In the genomic region with DNA sequence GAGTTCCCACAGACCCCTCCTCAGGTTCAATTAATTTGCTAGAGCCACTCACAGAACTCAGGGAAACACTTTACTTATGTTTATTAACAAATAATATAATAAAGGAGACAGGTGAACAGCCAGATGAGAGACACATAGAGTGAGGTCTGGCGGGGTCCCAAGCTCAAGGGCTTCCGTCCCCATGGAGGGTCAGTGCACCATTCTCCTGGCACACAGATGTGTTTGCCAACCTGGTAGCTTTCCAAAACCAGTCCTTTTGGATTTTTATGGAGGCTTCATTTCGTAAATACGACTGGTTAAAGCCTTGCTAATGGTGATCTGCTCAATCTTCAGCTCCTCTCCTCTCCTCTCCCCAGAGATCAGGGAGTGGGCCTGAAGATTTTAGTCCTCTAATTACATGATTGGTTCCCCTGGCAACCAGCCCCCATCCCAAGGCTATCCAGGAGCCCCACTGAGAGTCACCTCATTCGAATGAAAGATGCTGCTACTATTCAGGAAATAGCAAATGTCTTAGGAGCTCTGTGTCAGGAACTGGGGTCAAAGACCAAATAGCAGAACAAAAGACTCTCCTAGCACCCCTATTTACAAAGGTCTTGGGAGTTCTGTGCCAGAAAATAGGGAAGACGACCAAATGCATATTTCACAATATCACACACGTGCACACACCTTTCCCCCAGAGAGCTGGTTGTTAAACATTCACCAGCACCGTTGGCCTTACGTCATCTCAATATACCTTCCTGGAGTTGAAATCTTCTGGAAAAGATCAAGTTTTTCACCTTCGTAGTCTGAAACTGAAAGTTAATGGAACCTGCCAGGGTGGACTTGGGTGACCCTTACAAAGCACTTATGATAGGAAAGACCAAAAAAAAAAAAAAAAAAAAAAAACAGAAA, we compare ENCODE assay signal across 1 cellular context.
A peak's percentile ranks its signal among the peaks of the same experiment; 100 is the strongest.
TF ChIP-seq lines count a peak whose summit lies in the region.

No MANE protein-coding gene starts in this region.

TF ChIP-seq in HepG2, 621 proteins besides CTCF, POLR2A, EP300 and RAD21 (continued from another document and continues in another):
- TF ChIP-seq, protein P1, sequence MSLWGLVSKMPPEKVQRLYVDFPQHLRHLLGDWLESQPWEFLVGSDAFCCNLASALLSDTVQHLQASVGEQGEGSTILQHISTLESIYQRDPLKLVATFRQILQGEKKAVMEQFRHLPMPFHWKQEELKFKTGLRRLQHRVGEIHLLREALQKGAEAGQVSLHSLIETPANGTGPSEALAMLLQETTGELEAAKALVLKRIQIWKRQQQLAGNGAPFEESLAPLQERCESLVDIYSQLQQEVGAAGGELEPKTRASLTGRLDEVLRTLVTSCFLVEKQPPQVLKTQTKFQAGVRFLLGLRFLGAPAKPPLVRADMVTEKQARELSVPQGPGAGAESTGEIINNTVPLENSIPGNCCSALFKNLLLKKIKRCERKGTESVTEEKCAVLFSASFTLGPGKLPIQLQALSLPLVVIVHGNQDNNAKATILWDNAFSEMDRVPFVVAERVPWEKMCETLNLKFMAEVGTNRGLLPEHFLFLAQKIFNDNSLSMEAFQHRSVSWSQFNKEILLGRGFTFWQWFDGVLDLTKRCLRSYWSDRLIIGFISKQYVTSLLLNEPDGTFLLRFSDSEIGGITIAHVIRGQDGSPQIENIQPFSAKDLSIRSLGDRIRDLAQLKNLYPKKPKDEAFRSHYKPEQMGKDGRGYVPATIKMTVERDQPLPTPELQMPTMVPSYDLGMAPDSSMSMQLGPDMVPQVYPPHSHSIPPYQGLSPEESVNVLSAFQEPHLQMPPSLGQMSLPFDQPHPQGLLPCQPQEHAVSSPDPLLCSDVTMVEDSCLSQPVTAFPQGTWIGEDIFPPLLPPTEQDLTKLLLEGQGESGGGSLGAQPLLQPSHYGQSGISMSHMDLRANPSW (CRISPR knock-in tag; IDR thresholded peaks at IDR 0.05; ENCODE audit: borderline replicate concordance): no peak
- TF ChIP-seq, protein P2, sequence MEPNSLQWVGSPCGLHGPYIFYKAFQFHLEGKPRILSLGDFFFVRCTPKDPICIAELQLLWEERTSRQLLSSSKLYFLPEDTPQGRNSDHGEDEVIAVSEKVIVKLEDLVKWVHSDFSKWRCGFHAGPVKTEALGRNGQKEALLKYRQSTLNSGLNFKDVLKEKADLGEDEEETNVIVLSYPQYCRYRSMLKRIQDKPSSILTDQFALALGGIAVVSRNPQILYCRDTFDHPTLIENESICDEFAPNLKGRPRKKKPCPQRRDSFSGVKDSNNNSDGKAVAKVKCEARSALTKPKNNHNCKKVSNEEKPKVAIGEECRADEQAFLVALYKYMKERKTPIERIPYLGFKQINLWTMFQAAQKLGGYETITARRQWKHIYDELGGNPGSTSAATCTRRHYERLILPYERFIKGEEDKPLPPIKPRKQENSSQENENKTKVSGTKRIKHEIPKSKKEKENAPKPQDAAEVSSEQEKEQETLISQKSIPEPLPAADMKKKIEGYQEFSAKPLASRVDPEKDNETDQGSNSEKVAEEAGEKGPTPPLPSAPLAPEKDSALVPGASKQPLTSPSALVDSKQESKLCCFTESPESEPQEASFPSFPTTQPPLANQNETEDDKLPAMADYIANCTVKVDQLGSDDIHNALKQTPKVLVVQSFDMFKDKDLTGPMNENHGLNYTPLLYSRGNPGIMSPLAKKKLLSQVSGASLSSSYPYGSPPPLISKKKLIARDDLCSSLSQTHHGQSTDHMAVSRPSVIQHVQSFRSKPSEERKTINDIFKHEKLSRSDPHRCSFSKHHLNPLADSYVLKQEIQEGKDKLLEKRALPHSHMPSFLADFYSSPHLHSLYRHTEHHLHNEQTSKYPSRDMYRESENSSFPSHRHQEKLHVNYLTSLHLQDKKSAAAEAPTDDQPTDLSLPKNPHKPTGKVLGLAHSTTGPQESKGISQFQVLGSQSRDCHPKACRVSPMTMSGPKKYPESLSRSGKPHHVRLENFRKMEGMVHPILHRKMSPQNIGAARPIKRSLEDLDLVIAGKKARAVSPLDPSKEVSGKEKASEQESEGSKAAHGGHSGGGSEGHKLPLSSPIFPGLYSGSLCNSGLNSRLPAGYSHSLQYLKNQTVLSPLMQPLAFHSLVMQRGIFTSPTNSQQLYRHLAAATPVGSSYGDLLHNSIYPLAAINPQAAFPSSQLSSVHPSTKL (CRISPR knock-in tag; IDR thresholded peaks at IDR 0.05): peak; percentile 64
- TF ChIP-seq RELA (CRISPR knock-in tag; IDR thresholded peaks at IDR 0.05) (no peak), ZKSCAN8 (CRISPR knock-in tag; IDR thresholded peaks at IDR 0.05; ENCODE audit: borderline replicate concordance) (no peak), PAX8 (CRISPR knock-in tag; IDR thresholded peaks at IDR 0.05; ENCODE audit: borderline replicate concordance) (no peak), FOXP1 (IDR thresholded peaks at IDR 0.05) (no peak), FOXP1 (CRISPR knock-in tag; IDR thresholded peaks at IDR 0.05) (peak; percentile 24; the same call in 1 of the 2 replicates), ARNT2 (CRISPR knock-in tag; IDR thresholded peaks at IDR 0.05; ENCODE audit: low read depth) (no peak), ZNF776 (CRISPR knock-in tag; IDR thresholded peaks at IDR 0.05) (no peak), CREB1 (IDR thresholded peaks at IDR 0.05) (peak; percentile 49; the same call in 1 of the 2 replicates), CREB1 (CRISPR knock-in tag; IDR thresholded peaks at IDR 0.05) (peak; percentile 61), XRCC5 (optimal IDR thresholded peaks at IDR 0.05; ENCODE audit: low read length) (no peak), ZNF788 (CRISPR knock-in tag; IDR thresholded peaks at IDR 0.05; ENCODE audit: borderline replicate concordance) (no peak), FOSL2 (CRISPR knock-in tag; IDR thresholded peaks at IDR 0.05) (0 out of 2 replicates have a peak, but pooled peaks have one; percentile 22), THYN1 (CRISPR knock-in tag; IDR thresholded peaks at IDR 0.05; ENCODE audit: borderline replicate concordance, low read depth) (no peak), ZNF33B (CRISPR knock-in tag; IDR thresholded peaks at IDR 0.05) (no peak), GABPA (IDR thresholded peaks at IDR 0.05; ENCODE audit: low read depth, low read length) (no peak), GABPA (CRISPR knock-in tag; IDR thresholded peaks at IDR 0.05; ENCODE audit: low read depth) (no peak), PHB2 (IDR thresholded peaks at IDR 0.05; ENCODE audit: partially characterized antibody) (no peak), KDM6A (CRISPR knock-in tag; IDR thresholded peaks at IDR 0.05; ENCODE audit: low read depth) (no peak), NPAS2 (CRISPR knock-in tag; IDR thresholded peaks at IDR 0.05; ENCODE audit: borderline replicate concordance) (no peak), MTF1 (CRISPR knock-in tag; IDR thresholded peaks at IDR 0.05) (no peak), ZNF781 (CRISPR knock-in tag; IDR thresholded peaks at IDR 0.05; ENCODE audit: borderline replicate concordance, not compliant biosample characterization) (no peak), RORA (CRISPR knock-in tag; IDR thresholded peaks at IDR 0.05) (0 out of 2 replicates have a peak, but pooled peaks have one; percentile 59), BCL6 (CRISPR knock-in tag; IDR thresholded peaks at IDR 0.05) (0 out of 2 replicates have a peak, but pooled peaks have one; percentile 7), ZMYM2 (CRISPR knock-in tag; IDR thresholded peaks at IDR 0.05) (no peak), NKX3-1 (CRISPR knock-in tag; IDR thresholded peaks at IDR 0.05) (no peak), NCOA2 (CRISPR knock-in tag; IDR thresholded peaks at IDR 0.05) (no peak), KMT2B (CRISPR knock-in tag; IDR thresholded peaks at IDR 0.05) (no peak), SP1 (IDR thresholded peaks at IDR 0.05) (no peak), SP1 (CRISPR knock-in tag; IDR thresholded peaks at IDR 0.05) (no peak), CHCHD3 (CRISPR knock-in tag; IDR thresholded peaks at IDR 0.05) (no peak), PHF8 (CRISPR knock-in tag; IDR thresholded peaks at IDR 0.05) (0 out of 2 replicates have a peak, but pooled peaks have one; percentile 8), KLF16 (CRISPR knock-in tag; IDR thresholded peaks at IDR 0.05) (no peak), ZNF564 (CRISPR knock-in tag; IDR thresholded peaks at IDR 0.05) (no peak), NCOR1 (IDR thresholded peaks at IDR 0.05; ENCODE audit: borderline replicate concordance, low read length) (no peak), ZNF547 (CRISPR knock-in tag; IDR thresholded peaks at IDR 0.05) (0 out of 2 replicates have a peak, but pooled peaks have one; percentile 21), SNAI1 (CRISPR knock-in tag; IDR thresholded peaks at IDR 0.05; ENCODE audit: borderline replicate concordance) (no peak), GATAD2A (CRISPR knock-in tag; IDR thresholded peaks at IDR 0.05) (peak; percentile 51), MED13 (CRISPR knock-in tag; IDR thresholded peaks at IDR 0.05) (no peak), ZNF501 (CRISPR knock-in tag; IDR thresholded peaks at IDR 0.05) (no peak), MAFF (IDR thresholded peaks at IDR 0.05; ENCODE audit: low read depth, low read length) (no peak)
- TF ChIP-seq, protein P3, sequence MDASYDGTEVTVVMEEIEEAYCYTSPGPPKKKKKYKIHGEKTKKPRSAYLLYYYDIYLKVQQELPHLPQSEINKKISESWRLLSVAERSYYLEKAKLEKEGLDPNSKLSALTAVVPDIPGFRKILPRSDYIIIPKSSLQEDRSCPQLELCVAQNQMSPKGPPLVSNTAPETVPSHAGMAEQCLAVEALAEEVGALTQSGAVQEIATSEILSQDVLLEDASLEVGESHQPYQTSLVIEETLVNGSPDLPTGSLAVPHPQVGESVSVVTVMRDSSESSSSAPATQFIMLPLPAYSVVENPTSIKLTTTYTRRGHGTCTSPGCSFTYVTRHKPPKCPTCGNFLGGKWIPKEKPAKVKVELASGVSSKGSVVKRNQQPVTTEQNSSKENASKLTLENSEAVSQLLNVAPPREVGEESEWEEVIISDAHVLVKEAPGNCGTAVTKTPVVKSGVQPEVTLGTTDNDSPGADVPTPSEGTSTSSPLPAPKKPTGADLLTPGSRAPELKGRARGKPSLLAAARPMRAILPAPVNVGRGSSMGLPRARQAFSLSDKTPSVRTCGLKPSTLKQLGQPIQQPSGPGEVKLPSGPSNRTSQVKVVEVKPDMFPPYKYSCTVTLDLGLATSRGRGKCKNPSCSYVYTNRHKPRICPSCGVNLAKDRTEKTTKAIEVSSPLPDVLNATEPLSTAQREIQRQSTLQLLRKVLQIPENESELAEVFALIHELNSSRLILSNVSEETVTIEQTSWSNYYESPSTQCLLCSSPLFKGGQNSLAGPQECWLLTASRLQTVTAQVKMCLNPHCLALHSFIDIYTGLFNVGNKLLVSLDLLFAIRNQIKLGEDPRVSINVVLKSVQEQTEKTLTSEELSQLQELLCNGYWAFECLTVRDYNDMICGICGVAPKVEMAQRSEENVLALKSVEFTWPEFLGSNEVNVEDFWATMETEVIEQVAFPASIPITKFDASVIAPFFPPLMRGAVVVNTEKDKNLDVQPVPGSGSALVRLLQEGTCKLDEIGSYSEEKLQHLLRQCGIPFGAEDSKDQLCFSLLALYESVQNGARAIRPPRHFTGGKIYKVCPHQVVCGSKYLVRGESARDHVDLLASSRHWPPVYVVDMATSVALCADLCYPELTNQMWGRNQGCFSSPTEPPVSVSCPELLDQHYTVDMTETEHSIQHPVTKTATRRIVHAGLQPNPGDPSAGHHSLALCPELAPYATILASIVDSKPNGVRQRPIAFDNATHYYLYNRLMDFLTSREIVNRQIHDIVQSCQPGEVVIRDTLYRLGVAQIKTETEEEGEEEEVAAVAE (CRISPR knock-in tag; IDR thresholded peaks at IDR 0.05; ENCODE audit: borderline replicate concordance): no peak
- TF ChIP-seq, protein P4, sequence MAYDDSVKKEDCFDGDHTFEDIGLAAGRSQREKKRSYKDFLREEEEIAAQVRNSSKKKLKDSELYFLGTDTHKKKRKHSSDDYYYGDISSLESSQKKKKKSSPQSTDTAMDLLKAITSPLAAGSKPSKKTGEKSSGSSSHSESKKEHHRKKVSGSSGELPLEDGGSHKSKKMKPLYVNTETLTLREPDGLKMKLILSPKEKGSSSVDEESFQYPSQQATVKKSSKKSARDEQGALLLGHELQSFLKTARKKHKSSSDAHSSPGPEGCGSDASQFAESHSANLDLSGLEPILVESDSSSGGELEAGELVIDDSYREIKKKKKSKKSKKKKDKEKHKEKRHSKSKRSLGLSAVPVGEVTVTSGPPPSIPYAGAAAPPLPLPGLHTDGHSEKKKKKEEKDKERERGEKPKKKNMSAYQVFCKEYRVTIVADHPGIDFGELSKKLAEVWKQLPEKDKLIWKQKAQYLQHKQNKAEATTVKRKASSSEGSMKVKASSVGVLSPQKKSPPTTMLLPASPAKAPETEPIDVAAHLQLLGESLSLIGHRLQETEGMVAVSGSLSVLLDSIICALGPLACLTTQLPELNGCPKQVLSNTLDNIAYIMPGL (CRISPR knock-in tag; IDR thresholded peaks at IDR 0.05; ENCODE audit: borderline replicate concordance in 1 of 2, low read depth in 1 of 2): no peak
- TF ChIP-seq, protein P5, sequence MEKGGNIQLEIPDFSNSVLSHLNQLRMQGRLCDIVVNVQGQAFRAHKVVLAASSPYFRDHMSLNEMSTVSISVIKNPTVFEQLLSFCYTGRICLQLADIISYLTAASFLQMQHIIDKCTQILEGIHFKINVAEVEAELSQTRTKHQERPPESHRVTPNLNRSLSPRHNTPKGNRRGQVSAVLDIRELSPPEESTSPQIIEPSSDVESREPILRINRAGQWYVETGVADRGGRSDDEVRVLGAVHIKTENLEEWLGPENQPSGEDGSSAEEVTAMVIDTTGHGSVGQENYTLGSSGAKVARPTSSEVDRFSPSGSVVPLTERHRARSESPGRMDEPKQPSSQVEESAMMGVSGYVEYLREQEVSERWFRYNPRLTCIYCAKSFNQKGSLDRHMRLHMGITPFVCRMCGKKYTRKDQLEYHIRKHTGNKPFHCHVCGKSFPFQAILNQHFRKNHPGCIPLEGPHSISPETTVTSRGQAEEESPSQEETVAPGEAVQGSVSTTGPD (CRISPR knock-in tag; IDR thresholded peaks at IDR 0.05): no peak
- TF ChIP-seq, protein P6, sequence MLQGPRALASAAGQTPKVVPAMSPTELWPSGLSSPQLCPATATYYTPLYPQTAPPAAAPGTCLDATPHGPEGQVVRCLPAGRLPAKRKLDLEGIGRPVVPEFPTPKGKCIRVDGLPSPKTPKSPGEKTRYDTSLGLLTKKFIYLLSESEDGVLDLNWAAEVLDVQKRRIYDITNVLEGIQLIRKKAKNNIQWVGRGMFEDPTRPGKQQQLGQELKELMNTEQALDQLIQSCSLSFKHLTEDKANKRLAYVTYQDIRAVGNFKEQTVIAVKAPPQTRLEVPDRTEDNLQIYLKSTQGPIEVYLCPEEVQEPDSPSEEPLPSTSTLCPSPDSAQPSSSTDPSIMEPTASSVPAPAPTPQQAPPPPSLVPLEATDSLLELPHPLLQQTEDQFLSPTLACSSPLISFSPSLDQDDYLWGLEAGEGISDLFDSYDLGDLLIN (CRISPR knock-in tag; IDR thresholded peaks at IDR 0.05; ENCODE audit: borderline replicate concordance): no peak
- TF ChIP-seq, protein P7, sequence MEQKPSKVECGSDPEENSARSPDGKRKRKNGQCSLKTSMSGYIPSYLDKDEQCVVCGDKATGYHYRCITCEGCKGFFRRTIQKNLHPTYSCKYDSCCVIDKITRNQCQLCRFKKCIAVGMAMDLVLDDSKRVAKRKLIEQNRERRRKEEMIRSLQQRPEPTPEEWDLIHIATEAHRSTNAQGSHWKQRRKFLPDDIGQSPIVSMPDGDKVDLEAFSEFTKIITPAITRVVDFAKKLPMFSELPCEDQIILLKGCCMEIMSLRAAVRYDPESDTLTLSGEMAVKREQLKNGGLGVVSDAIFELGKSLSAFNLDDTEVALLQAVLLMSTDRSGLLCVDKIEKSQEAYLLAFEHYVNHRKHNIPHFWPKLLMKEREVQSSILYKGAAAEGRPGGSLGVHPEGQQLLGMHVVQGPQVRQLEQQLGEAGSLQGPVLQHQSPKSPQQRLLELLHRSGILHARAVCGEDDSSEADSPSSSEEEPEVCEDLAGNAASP (CRISPR knock-in tag; IDR thresholded peaks at IDR 0.05; ENCODE audit: borderline replicate concordance): 0 out of 2 replicates have a peak, but pooled peaks have one; percentile 15
